ENCODE assay signal across 9 cellular contexts in genomic region chr1:36096500-36097412, GRCh38. TPM values are rescaled to one million over a fixed set of nuclear protein-coding genes. Genes with fewer than 3 reads are reported as not detected.
A peak's percentile ranks its signal among the peaks of the same experiment; 100 is the strongest.
DNase-seq lines count a peak whose midpoint lies in the region; ATAC-seq and TF ChIP-seq lines count a peak whose summit lies in the region.
"Had no signal": no experiment of that assay in that cellular context is flagged by ENCODE, and none has a peak within 500 bp of the region (broad histone marks: within the 10 kb centered on the region; RNA-seq: fewer than 3 reads in every experiment).

No MANE protein-coding gene starts in this region.

- no peak for DNase-seq in activated CD8-positive, alpha-beta T cell treated with anti-CD3 and anti-CD28 coated beads, Interleukin-2, amount 10 ng/mL, durations not matched to agents 7 days and 5 days
- DNase-seq in mesothelial cell of epicardium (ENCODE audit: low spot score in 2 of 2, unreplicated experiment in 2 of 2) (no peak), T-helper 2 cell (no peak), foreskin melanocyte (no peak), endothelial cell (ENCODE audit: low spot score) (no peak)
- no peak for DNase-seq in effector memory CD4-positive, alpha-beta T cell
- DNase-seq: activated T-cell treated with anti-CD3 and anti-CD28 coated beads, Interleukin-2, amount 50 U/mL, for 4 hours had no signal

- peak overlapping the region; percentile 63 for H3K27ac Mint-ChIP-seq in activated CD8-positive, alpha-beta T cell treated with anti-CD3 and anti-CD28 coated beads, Interleukin-2, amount 10 ng/mL, durations not matched to agents 7 days and 5 days
- peak overlapping the region; percentile 78 for H3K27ac Mint-ChIP-seq in mesothelial cell of epicardium
- no peak overlapping the region for H3K27ac Mint-ChIP-seq in endothelial cell (ENCODE audit: unreplicated experiment)

- H3K4me1 ChIP-seq in DOHH2 (ENCODE audit: control insufficient read depth, low read length) (peaks cover 4% of the 10 kb centered on the region), HUES48 (ENCODE audit: control insufficient read depth, insufficient read depth, low read length) (peaks cover 7% of the 10 kb centered on the region; the same call in 1 of the 2 replicates)
- H3K4me1 ChIP-seq in effector memory CD4-positive, alpha-beta T cell (ENCODE audit: control insufficient read depth, insufficient read depth, low read length, poor library complexity, severe bottlenecking), result peaks cover 8% of the 10 kb centered on the region

- no peak overlapping the region for H3K4me3 Mint-ChIP-seq in activated CD8-positive, alpha-beta T cell treated with anti-CD3 and anti-CD28 coated beads, Interleukin-2, amount 10 ng/mL, durations not matched to agents 7 days and 5 days
- H3K4me3 Mint-ChIP-seq in mesothelial cell of epicardium (no peak overlapping the region), endothelial cell (ENCODE audit: unreplicated experiment) (no peak overlapping the region)
- H3K4me3 Mint-ChIP-seq: activated T-cell treated with anti-CD3 and anti-CD28 coated beads, Interleukin-2, amount 50 U/mL, for 4 hours had no signal

- CTCF ChIA-PET in activated CD8-positive, alpha-beta T cell treated with anti-CD3 and anti-CD28 coated beads, Interleukin-2, amount 10 ng/mL, durations not matched to agents 7 days and 5 days (lab: Charles Lee), result interaction anchor here (1.2 to 21.8 kb wide), 4 partner anchors 22 to 189 kb away, joined by 3 to 349 read pairs (median 5); no protein-coding TSS in a partner anchor

- no peaks in the 10 kb centered on the region for H3K79me2 ChIP-seq in DOHH2 (ENCODE audit: control insufficient read depth, low read length)

- H3K4me1 Mint-ChIP-seq in activated CD8-positive, alpha-beta T cell treated with anti-CD3 and anti-CD28 coated beads, Interleukin-2, amount 10 ng/mL, durations not matched to agents 7 days and 5 days (ENCODE audit: low read depth), result peaks cover 10% of the 10 kb centered on the region
- peaks cover 6% of the 10 kb centered on the region for H3K4me1 Mint-ChIP-seq in mesothelial cell of epicardium
- H3K4me1 Mint-ChIP-seq in endothelial cell (ENCODE audit: unreplicated experiment), result no peaks in the 10 kb centered on the region

- peaks cover 11% of the 10 kb centered on the region for H3F3A ChIP-seq in DOHH2 (ENCODE audit: control insufficient read depth, insufficient read depth)

- no peak overlapping the region for H3K4me2 ChIP-seq in DOHH2 (ENCODE audit: low read length)

- peaks cover 20% of the 10 kb centered on the region for H3K36me3 Mint-ChIP-seq in activated CD8-positive, alpha-beta T cell treated with anti-CD3 and anti-CD28 coated beads, Interleukin-2, amount 10 ng/mL, durations not matched to agents 7 days and 5 days (ENCODE audit: low read depth)
- H3K36me3 Mint-ChIP-seq in mesothelial cell of epicardium (peaks cover 4% of the 10 kb centered on the region), endothelial cell (ENCODE audit: low read depth, unreplicated experiment) (peaks cover 5% of the 10 kb centered on the region)

- H3K9me3 Mint-ChIP-seq in activated CD8-positive, alpha-beta T cell treated with anti-CD3 and anti-CD28 coated beads, Interleukin-2, amount 10 ng/mL, durations not matched to agents 7 days and 5 days (ENCODE audit: insufficient read depth), result no peaks in the 10 kb centered on the region
- H3K9me3 Mint-ChIP-seq in mesothelial cell of epicardium (no peaks in the 10 kb centered on the region), endothelial cell (ENCODE audit: unreplicated experiment) (no peaks in the 10 kb centered on the region)
- H3K9me3 Mint-ChIP-seq: activated T-cell treated with anti-CD3 and anti-CD28 coated beads, Interleukin-2, amount 50 U/mL, for 4 hours had no signal

- POLR2A ChIA-PET in activated CD8-positive, alpha-beta T cell treated with anti-CD3 and anti-CD28 coated beads, Interleukin-2, amount 10 ng/mL, durations not matched to agents 7 days and 5 days (lab: Charles Lee), result interaction anchor here (0.6 kb wide), 2 partner anchors 7 to 185 kb away, joined by 3 read pairs; no protein-coding TSS in a partner anchor

- no peak for ATAC-seq in activated CD8-positive, alpha-beta T cell treated with anti-CD3 and anti-CD28 coated beads, Interleukin-2, amount 10 ng/mL, durations not matched to agents 7 days and 5 days

- H3K36me3 ChIP-seq in DOHH2 (ENCODE audit: control insufficient read depth, low read length) (peaks cover 47% of the 10 kb centered on the region), HUES48 (ENCODE audit: control insufficient read depth, insufficient read depth, low read length) (peaks cover 45% of the 10 kb centered on the region)
- H3K36me3 ChIP-seq in effector memory CD4-positive, alpha-beta T cell (ENCODE audit: control insufficient read depth, insufficient read depth, low read length), result peaks cover 48% of the 10 kb centered on the region

- H3K27me3 ChIP-seq in DOHH2 (ENCODE audit: control insufficient read depth, low read length), result no peaks in the 10 kb centered on the region
- H3K27me3 ChIP-seq in HUES48 (ENCODE audit: control insufficient read depth, insufficient read depth, low read length), result no peaks in the 10 kb centered on the region
- H3K27me3 ChIP-seq in effector memory CD4-positive, alpha-beta T cell (replicated peaks; ENCODE audit: control insufficient read depth, insufficient read depth, low read length, poor library complexity, severe bottlenecking), result no peaks in the 10 kb centered on the region

- no peaks in the 10 kb centered on the region for H3K27me3 Mint-ChIP-seq in activated CD8-positive, alpha-beta T cell treated with anti-CD3 and anti-CD28 coated beads, Interleukin-2, amount 10 ng/mL, durations not matched to agents 7 days and 5 days (ENCODE audit: low read depth)
- H3K27me3 Mint-ChIP-seq in mesothelial cell of epicardium (ENCODE audit: low read depth) (no peaks in the 10 kb centered on the region), endothelial cell (ENCODE audit: unreplicated experiment) (peaks cover 10% of the 10 kb centered on the region)

- H3K9me3 ChIP-seq in DOHH2 (ENCODE audit: control insufficient read depth, insufficient read depth, low read length) (no peaks in the 10 kb centered on the region), HUES48 (ENCODE audit: control insufficient read depth, insufficient read depth, low read length) (no peaks in the 10 kb centered on the region)
- H3K9me3 ChIP-seq in effector memory CD4-positive, alpha-beta T cell (ENCODE audit: control insufficient read depth, low read length), result no peaks in the 10 kb centered on the region

- TF ChIP-seq CTCF in DOHH2 (IDR thresholded peaks at IDR 0.05; ENCODE audit: low read depth, low read length, poor library complexity, severe bottlenecking), result peak; percentile 36
- TF ChIP-seq CTCF in mesothelial cell of epicardium (IDR thresholded peaks at IDR 0.05; ENCODE audit: unreplicated experiment), result no peak
- TF ChIP-seq CTCF in endothelial cell (IDR thresholded peaks at IDR 0.05; ENCODE audit: unreplicated experiment), result no peak

- no peaks in the 10 kb centered on the region for H4K20me1 ChIP-seq in DOHH2 (ENCODE audit: control insufficient read depth, insufficient read depth, low read depth, low read length)

- no peaks in the 10 kb centered on the region for H3K9me2 ChIP-seq in DOHH2 (replicated peaks; ENCODE audit: control insufficient read depth, low read length)

- H3K9ac ChIP-seq in HUES48 (ENCODE audit: low read depth, low read length), result peak overlapping the region; percentile 13; the same call in 1 of the 2 replicates

- H3K27ac ChIP-seq in DOHH2 (ENCODE audit: low read depth, low read length), result no peak overlapping the region
- H3K27ac ChIP-seq in HUES48 (ENCODE audit: low read depth, low read length), result no peak overlapping the region
- no peak overlapping the region for H3K27ac ChIP-seq in effector memory CD4-positive, alpha-beta T cell (ENCODE audit: insufficient read depth, low read length, poor library complexity, severe bottlenecking)

- H3K4me3 ChIP-seq in DOHH2 (ENCODE audit: low read length) (no peak overlapping the region), HUES48 (ENCODE audit: low read depth, low read length) (no peak overlapping the region)
- no peak overlapping the region for H3K4me3 ChIP-seq in effector memory CD4-positive, alpha-beta T cell (ENCODE audit: insufficient read depth, low read depth, low read length, poor library complexity, severe bottlenecking)

RNA-seq across cellular contexts. Expression of gene ADPRS, which starts 8.1 kb away (rescaled TPM):
- 10 to 100 TPM; 36.0 to 36.7 TPM for total RNA-seq in activated CD8-positive, alpha-beta T cell treated with anti-CD3 and anti-CD28 coated beads, Interleukin-2, amount 10 ng/mL, durations not matched to agents 7 days and 5 days
- total RNA-seq in mesothelial cell of epicardium (31.6 to 33.3 TPM (median 32.6 TPM) in 3 replicates), endothelial cell (ENCODE audit: unreplicated experiment) (24.2 TPM)

RNA-seq across cellular contexts. Expression of gene TEKT2, which starts 12.9 kb away (rescaled TPM):
- not detected for total RNA-seq in activated CD8-positive, alpha-beta T cell treated with anti-CD3 and anti-CD28 coated beads, Interleukin-2, amount 10 ng/mL, durations not matched to agents 7 days and 5 days
- total RNA-seq in mesothelial cell of epicardium (2.6 to 3.6 TPM (median 3.2 TPM) in 3 replicates), endothelial cell (ENCODE audit: unreplicated experiment) (0.80 TPM)

RNA-seq across cellular contexts. Expression of gene COL8A2, which starts 28.3 kb away (rescaled TPM):
- total RNA-seq in activated CD8-positive, alpha-beta T cell treated with anti-CD3 and anti-CD28 coated beads, Interleukin-2, amount 10 ng/mL, durations not matched to agents 7 days and 5 days, result under 1 TPM in 1 of 2 experiments, not detected in 1; 0.08 TPM
- total RNA-seq in mesothelial cell of epicardium (9.0 to 10.5 TPM (median 10.4 TPM) in 3 replicates), endothelial cell (ENCODE audit: unreplicated experiment) (0.13 TPM)

RNA-seq across cellular contexts. Expression of gene TRAPPC3, which starts 52.5 kb away (rescaled TPM):
- 10 to 100 TPM; 55.6 to 56.4 TPM for total RNA-seq in activated CD8-positive, alpha-beta T cell treated with anti-CD3 and anti-CD28 coated beads, Interleukin-2, amount 10 ng/mL, durations not matched to agents 7 days and 5 days
- total RNA-seq in mesothelial cell of epicardium (64.8 to 68.5 TPM (median 68.5 TPM) in 3 replicates), endothelial cell (ENCODE audit: unreplicated experiment) (50.7 TPM)

RNA-seq across cellular contexts. Expression of gene MAP7D1, which starts 59.2 kb away (rescaled TPM):
- total RNA-seq in activated CD8-positive, alpha-beta T cell treated with anti-CD3 and anti-CD28 coated beads, Interleukin-2, amount 10 ng/mL, durations not matched to agents 7 days and 5 days, result 100 to 1,000 TPM; 235 to 245 TPM
- 97.8 to 103 TPM (median 101 TPM) in 3 replicates for total RNA-seq in mesothelial cell of epicardium
- total RNA-seq in endothelial cell (ENCODE audit: unreplicated experiment), result 189 TPM
